Comparison of ENCODE assay signal across 8 cellular contexts in genomic region chr10:103192089-103192450, GRCh38. TPM values are rescaled to one million over a fixed set of nuclear protein-coding genes. Genes with fewer than 3 reads are reported as not detected.
DNase-seq lines count a peak whose midpoint lies in the region; ATAC-seq, FAIRE-seq and TF ChIP-seq lines count a peak whose summit lies in the region.

No MANE protein-coding gene starts in this region.

- DNase-seq in A549 (ENCODE audit: low read depth in 1 of 2, low spot score in 1 of 2) (peak in 1 of 2 experiments; percentile 30), GM20000 (ENCODE audit: low spot score) (peak; percentile 22), fibroblast of mammary gland (ENCODE audit: low read depth) (peak; percentile 25), pancreas (no peak), DMS79 (lab: John Stamatoyannopoulos, UW) (no peak)
- DNase-seq in NK-92 treated with Interleukin-12 subunit alpha and Interleukin-12 subunit beta, amount 100 ng/mL, for 24 hours (lab: John Stamatoyannopoulos, UW): no peak

- no peak for TF ChIP-seq CTCF in A549 (IDR thresholded peaks at IDR 0.05)
- TF ChIP-seq CTCF in GM20000 (IDR thresholded peaks at IDR 0.05; ENCODE audit: extremely low read depth, missing control alignments): no peak
- TF ChIP-seq CTCF in fibroblast of mammary gland (conservative IDR thresholded peaks at IDR 0.05; ENCODE audit: control insufficient read depth, insufficient read depth, low read depth, low read length): no peak
- TF ChIP-seq CTCF in pancreas (IDR thresholded peaks at IDR 0.05): no peak

- H3K4me2 ChIP-seq in A549: peak overlapping the region; percentile 85

- H3K27ac Mint-ChIP-seq in T-helper 1 cell treated with Interleukin-12 subunit alpha and Interleukin-12 subunit beta and Interleukin-4 antibody, amounts not matched to agents 30 μg/mL and 1 μg/mL, for 36 hours: peak overlapping the region; percentile 100

- POLR2A ChIA-PET in A549 (lab: Yijun Ruan, JAX): interaction anchor here (0.7 to 3.4 kb wide), 15 partner anchors 8 to 478 kb away, joined by 3 to 57 read pairs (median 9); partner anchors contain the start of genes ARL3 and INA

- peaks cover 28% of the 10 kb centered on the region for H3K4me1 Mint-ChIP-seq in T-helper 1 cell treated with Interleukin-12 subunit alpha and Interleukin-12 subunit beta and Interleukin-4 antibody, amounts not matched to agents 30 μg/mL and 1 μg/mL, for 36 hours (ENCODE audit: low read depth)

- H3K4me3 ChIP-seq in A549: peak overlapping the region; percentile 79
- H3K4me3 ChIP-seq in fibroblast of mammary gland (ENCODE audit: control insufficient read depth, low read depth, low read length): peak overlapping the region; percentile 89
- H3K4me3 ChIP-seq in pancreas: peak overlapping the region; percentile 77 to 98 (median 81)

- H3K4me3 Mint-ChIP-seq in T-helper 1 cell treated with Interleukin-12 subunit alpha and Interleukin-12 subunit beta and Interleukin-4 antibody, amounts not matched to agents 30 μg/mL and 1 μg/mL, for 36 hours: peak overlapping the region; percentile 99

- intact Hi-C loops in pancreas (cut with DNase I): no loop called here

- no peaks in the 10 kb centered on the region for H3K27me3 Mint-ChIP-seq in T-helper 1 cell treated with Interleukin-12 subunit alpha and Interleukin-12 subunit beta and Interleukin-4 antibody, amounts not matched to agents 30 μg/mL and 1 μg/mL, for 36 hours (ENCODE audit: low read depth)

- no peak for TF ChIP-seq RAD21 in A549 (conservative IDR thresholded peaks at IDR 0.05 in 1 of 2, IDR thresholded peaks at IDR 0.05 in 1 of 2)

- 3% methylated on average over 14 of the region's 14 CpGs for WGBS in A549 (ENCODE audit: missing lambda C conversion rate)
- 0 to 1% methylated on average over 14 of the region's 14 CpGs for WGBS in pancreas, 2 donors

- peaks cover 13% of the 10 kb centered on the region for H3K36me3 Mint-ChIP-seq in T-helper 1 cell treated with Interleukin-12 subunit alpha and Interleukin-12 subunit beta and Interleukin-4 antibody, amounts not matched to agents 30 μg/mL and 1 μg/mL, for 36 hours (ENCODE audit: low read depth)

- H3K27ac ChIP-seq in A549 (peak overlapping the region; percentile 91 to 97), pancreas (peak overlapping the region; percentile 73 to 97 (median 96))

- TF ChIP-seq EP300 in A549 (IDR thresholded peaks at IDR 0.05): no peak

- no peaks in the 10 kb centered on the region for H3K27me3 ChIP-seq in pancreas

- no peaks in the 10 kb centered on the region for H3K9me3 Mint-ChIP-seq in T-helper 1 cell treated with Interleukin-12 subunit alpha and Interleukin-12 subunit beta and Interleukin-4 antibody, amounts not matched to agents 30 μg/mL and 1 μg/mL, for 36 hours

- TF ChIP-seq POLR2A in A549 (IDR thresholded peaks at IDR 0.05; ENCODE audit: low read length): no peak

- ATAC-seq in A549 (peak; percentile 27 to 39; a peak in 4 of 6 replicates), pancreas (peak in 3 of 4 donors; percentile 6 to 29 (median 23)), HG03025 (IDR thresholded peaks at IDR 0.05; ENCODE audit: low FRiP score, unreplicated experiment) (no peak)

- no peaks in the 10 kb centered on the region for H3K36me3 ChIP-seq in pancreas

- H3K9me3 ChIP-seq in A549 (no peaks in the 10 kb centered on the region), pancreas (no peaks in the 10 kb centered on the region)

- CTCF ChIA-PET in A549 (lab: Yijun Ruan, JAX): interaction anchor here (0.9 to 5.9 kb wide), 9 partner anchors 12 to 274 kb away, joined by 3 to 40 read pairs (median 9); partner anchors contain the start of gene CNNM2

- H3K4me1 ChIP-seq in A549 (peaks cover 60% of the 10 kb centered on the region), pancreas (peaks cover 12 to 37% (median 23%) of the 10 kb centered on the region in 3 donors)

- FAIRE-seq in A549 (lab: Jason Lieb, UNC): no peak
- no peak for FAIRE-seq in pancreas (lab: Jason Lieb, UNC)

TF ChIP-seq in A549, 52 proteins besides CTCF, POLR2A, EP300 and RAD21:
- TF ChIP-seq RFX5 (IDR thresholded peaks at IDR 0.05) (no peak), MAX (IDR thresholded peaks at IDR 0.05) (no peak), HES2 (IDR thresholded peaks at IDR 0.05) (no peak), BHLHE40 (IDR thresholded peaks at IDR 0.05; ENCODE audit: low read depth, low read length) (no peak), ZNF302 (CRISPR knock-in tag; IDR thresholded peaks at IDR 0.05) (no peak), ZFP36 (IDR thresholded peaks at IDR 0.05; ENCODE audit: borderline replicate concordance, partially characterized antibody) (no peak), ATOH8 (CRISPR knock-in tag; IDR thresholded peaks at IDR 0.05; ENCODE audit: low read depth) (no peak), FOXS1 (CRISPR knock-in tag; IDR thresholded peaks at IDR 0.05) (no peak), RNF2 (IDR thresholded peaks at IDR 0.05; ENCODE audit: borderline replicate concordance, low read depth) (no peak), FOSB (CRISPR knock-in tag; IDR thresholded peaks at IDR 0.05) (no peak), MAFK (IDR thresholded peaks at IDR 0.05; ENCODE audit: partially characterized antibody) (no peak), RCOR1 (IDR thresholded peaks at IDR 0.05; ENCODE audit: low read depth, low read length) (no peak)

RNA-seq across cellular contexts. Expression of gene NT5C2, which starts 1.0 kb away (rescaled TPM):
- 163 and 177 TPM in 2 replicates for polyA plus RNA-seq in A549 (2011; rRNA removed)
- 42.1 and 50.9 TPM in 2 replicates for polyA plus RNA-seq in A549 (2012; cell fraction: cytosol; rRNA removed)
- polyA plus RNA-seq in A549 (2012; cell fraction: nucleus; rRNA removed): 21.7 and 40.4 TPM in 2 replicates
- polyA plus RNA-seq in A549 (2017; fragmentation: RNase III; extraction: RNeasy Plus Mini Kit Qiagen cat#74134 plus additional on column Dnase treatment): 81.8 to 89.4 TPM (median 86.4 TPM) in 3 replicates
- 64.4 and 78.0 TPM in 2 replicates for polyA minus RNA-seq in A549 (2011; rRNA and poly(A)+ RNA removed)
- total RNA-seq in pancreas: 10 to 100 TPM; 21.7 to 45.0 (median 26.4) TPM
- 10 to 100 TPM; 19.4 to 34.2 TPM for polyA plus RNA-seq in pancreas

RNA-seq across cellular contexts. Expression of gene RPEL1, which starts 53.6 kb away (rescaled TPM):
- polyA plus RNA-seq in A549 (2011; rRNA removed): 0.12 and 0.34 TPM in 2 replicates
- 0.04 and 0.08 TPM in 2 replicates for polyA plus RNA-seq in A549 (2012; cell fraction: cytosol; rRNA removed)
- polyA plus RNA-seq in A549 (2012; cell fraction: nucleus; rRNA removed): 0.06 and 0.07 TPM in 2 replicates
- 0.13 to 0.20 TPM (median 0.16 TPM) in 3 replicates for polyA plus RNA-seq in A549 (2017; fragmentation: RNase III; extraction: RNeasy Plus Mini Kit Qiagen cat#74134 plus additional on column Dnase treatment)
- polyA minus RNA-seq in A549 (2011; rRNA and poly(A)+ RNA removed): 0.41 and 0.88 TPM in 2 replicates
- total RNA-seq in pancreas: not detected
- not detected for polyA plus RNA-seq in pancreas

Comparison
In these comparisons a context has a peak if more than half of its experiments do, and no peak if none do; other contexts are left out.
1. DNase-seq: peak in GM20000 (single experiment) and fibroblast of mammary gland (single experiment); none in pancreas (0 of 6), DMS79 (single experiment) and NK-92 treated with Interleukin-12 subunit alpha and Interleukin-12 subunit beta, amount 100 ng/mL, for 24 hours (single experiment).
2. Peak in every context shown above with its lines, with median percentiles within 50 percentile points of each other: H3K4me3 ChIP-seq.